1 cellular context compared by ENCODE assay signal in the genomic region with DNA sequence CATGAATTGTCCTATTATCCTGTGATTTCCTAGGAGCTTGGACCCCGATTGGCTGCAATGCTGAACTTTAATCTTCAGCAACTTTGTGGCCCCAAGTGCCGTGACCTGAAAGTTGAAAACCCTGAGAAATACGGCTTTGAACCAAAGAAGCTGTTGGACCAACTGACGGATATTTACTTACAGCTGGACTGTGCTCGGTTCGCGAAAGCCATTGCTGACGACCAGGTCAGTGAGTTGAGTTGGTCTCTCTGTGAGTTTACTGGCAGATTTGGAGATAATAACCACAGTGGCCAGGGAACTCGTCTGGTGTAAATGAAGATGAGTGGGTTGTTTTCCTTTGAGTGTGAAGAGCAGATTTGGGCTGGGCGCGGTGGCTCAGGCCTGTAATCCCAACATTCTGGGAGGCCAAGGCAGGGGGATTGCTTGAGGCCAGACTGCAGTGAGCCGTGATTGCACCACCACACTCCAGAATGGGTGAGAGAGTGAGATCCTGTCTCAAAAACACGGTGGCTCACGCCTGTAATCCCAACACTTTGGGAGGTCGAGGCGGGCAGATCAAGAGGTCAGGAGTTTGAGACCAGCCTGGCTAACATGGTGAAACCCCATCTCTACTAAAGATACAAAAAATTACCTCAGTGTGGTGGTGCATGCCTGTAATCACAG.
A peak's percentile ranks its signal among the peaks of the same experiment; 100 is the strongest.
TF ChIP-seq lines count a peak whose summit lies in the region.

No MANE protein-coding gene starts in this region.

TF ChIP-seq in HepG2, 621 proteins besides CTCF, POLR2A, EP300 and RAD21 (continued from another document):
- TF ChIP-seq HMGA1 (CRISPR knock-in tag; conservative IDR thresholded peaks at IDR 0.05) (no peak), ZBTB3 (CRISPR knock-in tag; IDR thresholded peaks at IDR 0.05; ENCODE audit: borderline replicate concordance, low read depth) (peak; percentile 83; the same call in 1 of the 2 replicates), SMAD9 (CRISPR knock-in tag; IDR thresholded peaks at IDR 0.05) (no peak), ZNF652 (CRISPR knock-in tag; IDR thresholded peaks at IDR 0.05; ENCODE audit: borderline replicate concordance, low read depth) (no peak), KDM3A (CRISPR knock-in tag; IDR thresholded peaks at IDR 0.05; ENCODE audit: low read depth) (no peak), PHF8 (CRISPR knock-in tag; IDR thresholded peaks at IDR 0.05) (0 out of 2 replicates have a peak, but pooled peaks have one; percentile 23)
- TF ChIP-seq, protein P1, sequence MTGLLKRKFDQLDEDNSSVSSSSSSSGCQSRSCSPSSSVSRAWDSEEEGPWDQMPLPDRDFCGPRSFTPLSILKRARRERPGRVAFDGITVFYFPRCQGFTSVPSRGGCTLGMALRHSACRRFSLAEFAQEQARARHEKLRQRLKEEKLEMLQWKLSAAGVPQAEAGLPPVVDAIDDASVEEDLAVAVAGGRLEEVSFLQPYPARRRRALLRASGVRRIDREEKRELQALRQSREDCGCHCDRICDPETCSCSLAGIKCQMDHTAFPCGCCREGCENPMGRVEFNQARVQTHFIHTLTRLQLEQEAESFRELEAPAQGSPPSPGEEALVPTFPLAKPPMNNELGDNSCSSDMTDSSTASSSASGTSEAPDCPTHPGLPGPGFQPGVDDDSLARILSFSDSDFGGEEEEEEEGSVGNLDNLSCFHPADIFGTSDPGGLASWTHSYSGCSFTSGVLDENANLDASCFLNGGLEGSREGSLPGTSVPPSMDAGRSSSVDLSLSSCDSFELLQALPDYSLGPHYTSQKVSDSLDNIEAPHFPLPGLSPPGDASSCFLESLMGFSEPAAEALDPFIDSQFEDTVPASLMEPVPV (CRISPR knock-in tag; IDR thresholded peaks at IDR 0.05): no peak
- TF ChIP-seq, protein P2, sequence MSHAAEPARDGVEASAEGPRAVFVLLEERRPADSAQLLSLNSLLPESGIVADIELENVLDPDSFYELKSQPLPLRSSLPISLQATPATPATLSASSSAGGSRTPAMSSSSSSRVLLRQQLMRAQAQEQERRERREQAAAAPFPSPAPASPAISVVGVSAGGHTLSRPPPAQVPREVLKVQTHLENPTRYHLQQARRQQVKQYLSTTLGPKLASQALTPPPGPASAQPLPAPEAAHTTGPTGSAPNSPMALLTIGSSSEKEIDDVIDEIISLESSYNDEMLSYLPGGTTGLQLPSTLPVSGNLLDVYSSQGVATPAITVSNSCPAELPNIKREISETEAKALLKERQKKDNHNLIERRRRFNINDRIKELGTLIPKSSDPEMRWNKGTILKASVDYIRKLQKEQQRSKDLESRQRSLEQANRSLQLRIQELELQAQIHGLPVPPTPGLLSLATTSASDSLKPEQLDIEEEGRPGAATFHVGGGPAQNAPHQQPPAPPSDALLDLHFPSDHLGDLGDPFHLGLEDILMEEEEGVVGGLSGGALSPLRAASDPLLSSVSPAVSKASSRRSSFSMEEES (CRISPR knock-in tag; IDR thresholded peaks at IDR 0.05): no peak; the same call in 1 of the 2 replicates
